In genomic region chr1:143736562-143736961, GRCh38 we compare ENCODE assay signal across 2 cellular contexts.
TF ChIP-seq lines count a peak whose summit lies in the region.

No MANE protein-coding gene starts in this region.

TF ChIP-seq in liver, 16 proteins besides CTCF, POLR2A, EP300 and RAD21 (continued from another document):
- TF ChIP-seq YY1 (IDR thresholded peaks at IDR 0.05) (no peak), SP1 (IDR thresholded peaks at IDR 0.05) (no peak), HNF4G (IDR thresholded peaks at IDR 0.05) (no peak), REST (IDR thresholded peaks at IDR 0.05) (no peak), TAF1 (conservative IDR thresholded peaks at IDR 0.05) (no peak)

TF ChIP-seq in HepG2, 621 proteins besides CTCF, POLR2A, EP300 and RAD21 (continued from another document):
- no peak for TF ChIP-seq ZNF281 (CRISPR knock-in tag; IDR thresholded peaks at IDR 0.05; ENCODE audit: borderline replicate concordance)
- TF ChIP-seq ZNF34 (CRISPR knock-in tag; IDR thresholded peaks at IDR 0.05; ENCODE audit: borderline replicate concordance): no peak
- TF ChIP-seq ZBTB25 (CRISPR knock-in tag; IDR thresholded peaks at IDR 0.05): no peak
- TF ChIP-seq FOSL1 (CRISPR knock-in tag; IDR thresholded peaks at IDR 0.05; ENCODE audit: borderline replicate concordance): no peak
- no peak for TF ChIP-seq SP140L (CRISPR knock-in tag; IDR thresholded peaks at IDR 0.05; ENCODE audit: borderline replicate concordance)
- TF ChIP-seq ZNF235 (CRISPR knock-in tag; IDR thresholded peaks at IDR 0.05; ENCODE audit: borderline replicate concordance): no peak
